In genomic region chr6:156655267-156655918, GRCh38 we compare ENCODE assay signal across 25 cellular contexts.
DNase-seq lines count a peak whose midpoint lies in the region; TF ChIP-seq lines count a peak whose summit lies in the region.
"Had no signal": no experiment of that assay in that cellular context is flagged by ENCODE, and none has a peak within 500 bp of the region (broad histone marks: within the 10 kb centered on the region; RNA-seq: fewer than 3 reads in every experiment).

No MANE protein-coding gene starts in this region.

- H3K9me3 ChIP-seq in ectodermal cell (ENCODE audit: control insufficient read depth, low read length) (no peaks in the 10 kb centered on the region), iPS-20b (ENCODE audit: insufficient read depth, low read depth, low read length) (peaks cover 6% of the 10 kb centered on the region; the same call in 1 of the 2 replicates), hepatocyte (ENCODE audit: low read depth) (no peaks in the 10 kb centered on the region)
- H3K9me3 ChIP-seq: BLaER1, MG63 had no signal

- 40 to 49% methylated on average over 3 of the region's 3 CpGs for WGBS in ectodermal cell, 2 experiments
- WGBS in hepatocyte (ENCODE audit: low lambda C conversion rate, missing lambda C conversion rate) = 89% methylated on average over 3 of the region's 3 CpGs

- H3K4me3 ChIP-seq in ectodermal cell (ENCODE audit: insufficient read depth, low read depth, low read length) (no peak overlapping the region), iPS-20b (ENCODE audit: low read length) (no peak overlapping the region), hepatocyte (no peak overlapping the region)
- H3K4me3 ChIP-seq: BLaER1, GM23248, K562, MG63, SK-N-MC had no signal

- peak; percentile 55 for DNase-seq in ELF-1 (ENCODE audit: low read depth, low spot score)
- peak; percentile 35 for DNase-seq in NCI-H146 (lab: John Stamatoyannopoulos, UW)
- no peak for DNase-seq in activated CD8-positive, alpha-beta memory T cell treated with anti-CD3 and anti-CD28 coated beads, Interleukin-2, amount 50 U/mL, for 4 hours
- DNase-seq in cerebellar nuclear complex (lab: John Stamatoyannopoulos, UW) = no peak
- no peak for DNase-seq in NCI-H524 treated with DMSO at 0.1 percent for 48 hours (lab: John Stamatoyannopoulos, UW)
- no peak for DNase-seq in hepatocyte (ENCODE audit: low spot score)
- DNase-seq: ACHN; CD4-positive, alpha-beta T cell; COR-L47; DMS 273 treated with DMSO at 0.1 percent for 48 hours; DND-41; GM23248; MG63; NCI-H1048; NCI-H1436; NCI-H2029; NCI-H2227 treated with DMSO at 0.1 percent for 48 hours; NCI-H524; OCI-M1 had no signal

- H3K9ac ChIP-seq in iPS-20b (ENCODE audit: low read depth, low read length) = peak overlapping the region; percentile 34; the same call in 1 of the 2 replicates
- H3K9ac ChIP-seq: BLaER1, GM23248 had no signal

- H3K36me3 ChIP-seq in ectodermal cell (ENCODE audit: control insufficient read depth, insufficient read depth, low read length) = no peaks in the 10 kb centered on the region
- H3K36me3 ChIP-seq in iPS-20b (ENCODE audit: insufficient read depth, low read depth, low read length) = no peaks in the 10 kb centered on the region
- no peaks in the 10 kb centered on the region for H3K36me3 ChIP-seq in hepatocyte (replicated peaks; ENCODE audit: insufficient read depth, low read depth)
- H3K36me3 ChIP-seq: BLaER1, MG63 had no signal

- no peaks in the 10 kb centered on the region for H3K27me3 ChIP-seq in ectodermal cell (ENCODE audit: control insufficient read depth, insufficient read depth, low read length, poor library complexity, severe bottlenecking)
- no peaks in the 10 kb centered on the region for H3K27me3 ChIP-seq in iPS-20b (ENCODE audit: insufficient read depth, low read length)
- no peaks in the 10 kb centered on the region for H3K27me3 ChIP-seq in hepatocyte
- H3K27me3 ChIP-seq: BLaER1, MG63 had no signal

- H4K20me1 ChIP-seq in hepatocyte (ENCODE audit: insufficient read depth, poor library complexity, severe bottlenecking) = no peaks in the 10 kb centered on the region
- H4K20me1 ChIP-seq: BLaER1 had no signal

- H3K9me2 ChIP-seq in hepatocyte (replicated peaks; ENCODE audit: insufficient read depth) = no peaks in the 10 kb centered on the region

- TF ChIP-seq CTCF in hepatocyte (IDR thresholded peaks at IDR 0.05; ENCODE audit: poor library complexity) = no peak

- no peaks in the 10 kb centered on the region for H3K79me2 ChIP-seq in hepatocyte

- H3K27ac ChIP-seq in ectodermal cell (ENCODE audit: insufficient read depth, low read depth, low read length, poor library complexity, severe bottlenecking) (peak overlapping the region; percentile 26), iPS-20b (ENCODE audit: low read length) (no peak overlapping the region), hepatocyte (no peak overlapping the region)
- H3K27ac ChIP-seq: 22Rv1, BLaER1, GM23248, SK-N-MC had no signal

- H3K4me2 ChIP-seq in hepatocyte = no peak overlapping the region
- H3K4me2 ChIP-seq: BLaER1 had no signal

- H3K4me1 ChIP-seq in ectodermal cell (ENCODE audit: control insufficient read depth, insufficient read depth, low read length) = peaks cover 27% of the 10 kb centered on the region
- peaks cover 30% of the 10 kb centered on the region for H3K4me1 ChIP-seq in iPS-20b (ENCODE audit: insufficient read depth, low read length)
- peaks cover 3% of the 10 kb centered on the region for H3K4me1 ChIP-seq in hepatocyte (ENCODE audit: insufficient read depth)
- H3K4me1 ChIP-seq: BLaER1 had no signal

- H2AFZ ChIP-seq in hepatocyte = no peak overlapping the region
- H2AFZ ChIP-seq: GM23248 had no signal

Comparison
In these comparisons a context has a peak if more than half of its experiments do, and no peak if none do; other contexts are left out.
1. DNase-seq: peak in ELF-1 (single experiment) and NCI-H146 (single experiment); none in activated CD8-positive, alpha-beta memory T cell treated with anti-CD3 and anti-CD28 coated beads, Interleukin-2, amount 50 U/mL, for 4 hours (single experiment), cerebellar nuclear complex (0 of 2), NCI-H524 treated with DMSO at 0.1 percent for 48 hours (single experiment) and hepatocyte (single experiment).